In the genomic region with DNA sequence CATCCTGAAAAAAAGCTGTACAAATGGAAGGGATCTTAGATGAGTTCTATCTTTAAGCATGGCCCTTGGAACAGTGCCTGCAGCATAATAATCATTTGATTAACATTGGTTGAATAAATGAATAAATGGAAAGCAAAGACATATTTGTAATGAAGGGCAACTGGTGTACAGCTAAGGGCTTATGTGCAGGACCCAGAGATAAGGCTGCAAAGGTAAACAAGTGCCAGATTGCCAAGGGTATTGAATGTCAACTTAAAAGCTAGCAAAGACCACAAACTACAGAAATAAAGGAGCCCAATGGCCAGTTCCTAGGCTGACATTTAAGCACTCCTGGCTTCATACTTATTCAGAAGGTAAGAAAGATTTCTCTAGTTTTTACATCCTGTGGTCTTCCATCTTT, we compare ENCODE assay signal across 17 cellular contexts. TPM values are rescaled to one million over a fixed set of nuclear protein-coding genes. Genes with fewer than 3 reads are reported as not detected.
DNase-seq lines count a peak whose midpoint lies in the region; ATAC-seq, FAIRE-seq and TF ChIP-seq lines count a peak whose summit lies in the region.
"Had no signal": no experiment of that assay in that cellular context is flagged by ENCODE, and none has a peak within 500 bp of the region (broad histone marks: within the 10 kb centered on the region; RNA-seq: fewer than 3 reads in every experiment).

No MANE protein-coding gene starts in this region.

- H3K9me3 ChIP-seq in left ventricle myocardium inferior (replicated peaks) (no peaks in the 10 kb centered on the region), DOHH2 (ENCODE audit: control insufficient read depth, insufficient read depth, low read length) (no peaks in the 10 kb centered on the region)
- H3K9me3 ChIP-seq: SJSA1 had no signal

- peaks cover 55% of the 10 kb centered on the region for H3K36me3 Mint-ChIP-seq in stimulated activated memory B cell treated with anti-CD40 and anti-IgM and Interleukin-4, amounts not matched to agents 10 μg/mL and 1 μg/mL and 100 μg/mL, for 72 hours
- peaks cover 72% of the 10 kb centered on the region for H3K36me3 Mint-ChIP-seq in effector memory CD8-positive, alpha-beta T cell (ENCODE audit: insufficient read depth)

- no peaks in the 10 kb centered on the region for H3K9me2 ChIP-seq in DOHH2 (replicated peaks; ENCODE audit: control insufficient read depth, low read length)

- no peak overlapping the region for H3K4me3 ChIP-seq in left ventricle myocardium inferior
- H3K4me3 ChIP-seq in DOHH2 (ENCODE audit: low read length), result no peak overlapping the region
- H3K4me3 ChIP-seq: GM23338, SJSA1 had no signal

- peak overlapping the region; percentile 72 for H3K27ac Mint-ChIP-seq in stimulated activated memory B cell treated with anti-CD40 and anti-IgM and Interleukin-4, amounts not matched to agents 10 μg/mL and 1 μg/mL and 100 μg/mL, for 72 hours
- H3K27ac Mint-ChIP-seq in effector memory CD8-positive, alpha-beta T cell, result peak overlapping the region in 1 of 2 donors; percentile 44
- H3K27ac Mint-ChIP-seq: B cell, GM23338 had no signal

- no peaks in the 10 kb centered on the region for H3K27me3 Mint-ChIP-seq in stimulated activated memory B cell treated with anti-CD40 and anti-IgM and Interleukin-4, amounts not matched to agents 10 μg/mL and 1 μg/mL and 100 μg/mL, for 72 hours
- H3K27me3 Mint-ChIP-seq in effector memory CD8-positive, alpha-beta T cell, result no peaks in the 10 kb centered on the region
- H3K27me3 Mint-ChIP-seq: B cell; CD4-positive, alpha-beta T cell had no signal

- peaks cover 32% of the 10 kb centered on the region for H3K4me1 Mint-ChIP-seq in stimulated activated memory B cell treated with anti-CD40 and anti-IgM and Interleukin-4, amounts not matched to agents 10 μg/mL and 1 μg/mL and 100 μg/mL, for 72 hours
- H3K4me1 Mint-ChIP-seq in effector memory CD8-positive, alpha-beta T cell (ENCODE audit: low read depth in 2 of 2), result peaks cover 15 to 23% of the 10 kb centered on the region in 2 donors
- H3K4me1 Mint-ChIP-seq: GM23338 had no signal

- H3K4me2 ChIP-seq in DOHH2 (ENCODE audit: low read length), result peak overlapping the region; percentile 3
- H3K4me2 ChIP-seq: GM23338 had no signal

- H3K27ac ChIP-seq in left ventricle myocardium inferior (replicated peaks) (peak overlapping the region; percentile 0), DOHH2 (ENCODE audit: low read depth, low read length) (no peak overlapping the region)
- H3K27ac ChIP-seq: SJSA1 had no signal

- H3F3A ChIP-seq in DOHH2 (ENCODE audit: control insufficient read depth, insufficient read depth), result no peaks in the 10 kb centered on the region

- TF ChIP-seq CTCF in left ventricle myocardium inferior (IDR thresholded peaks at IDR 0.05; ENCODE audit: borderline replicate concordance) (no peak), DOHH2 (IDR thresholded peaks at IDR 0.05; ENCODE audit: low read depth, low read length, poor library complexity, severe bottlenecking) (no peak)

- intact Hi-C loops in left ventricle myocardium inferior (cut with micrococcal nuclease), result no loop called here
- intact Hi-C loops in cardiac septum (cut with DNase I), result no loop called here

- DNase-seq in left ventricle myocardium inferior, result no peak
- no peak for DNase-seq in cardiac septum (ENCODE audit: low spot score)
- DNase-seq in effector memory CD8-positive, alpha-beta T cell, result no peak
- DNase-seq: CD4-positive, alpha-beta T cell; KBM-7; NCI-H1436; NCI-H2029; NCI-H82; PC-3 had no signal

- peaks cover 75% of the 10 kb centered on the region for H3K79me2 ChIP-seq in DOHH2 (ENCODE audit: control insufficient read depth, low read length)

- H3K36me3 ChIP-seq in left ventricle myocardium inferior (peaks cover 62% of the 10 kb centered on the region), DOHH2 (ENCODE audit: control insufficient read depth, low read length) (peaks cover 80% of the 10 kb centered on the region)

- no peaks in the 10 kb centered on the region for H3K27me3 ChIP-seq in left ventricle myocardium inferior (ENCODE audit: low read depth)
- no peaks in the 10 kb centered on the region for H3K27me3 ChIP-seq in DOHH2 (ENCODE audit: control insufficient read depth, low read length)
- H3K27me3 ChIP-seq: SJSA1 had no signal

- H3K4me1 ChIP-seq in left ventricle myocardium inferior (peaks cover 30% of the 10 kb centered on the region), DOHH2 (ENCODE audit: control insufficient read depth, low read length) (peaks cover 30% of the 10 kb centered on the region)
- H3K4me1 ChIP-seq: SJSA1 had no signal

- peaks cover 8% of the 10 kb centered on the region; the same call in 1 of the 2 replicates for H4K20me1 ChIP-seq in DOHH2 (ENCODE audit: control insufficient read depth, insufficient read depth, low read depth, low read length)

- ATAC-seq in stimulated activated memory B cell treated with anti-CD40 and anti-IgM and Interleukin-4, amounts not matched to agents 10 μg/mL and 1 μg/mL and 100 μg/mL, for 72 hours, result no peak
- no peak for ATAC-seq in effector memory CD8-positive, alpha-beta T cell (replicated peaks)
- no peak for ATAC-seq in HG02610 (IDR thresholded peaks at IDR 0.05; ENCODE audit: unreplicated experiment)
- ATAC-seq: GM23338, PC-3 had no signal

- no peak overlapping the region for H3K4me3 Mint-ChIP-seq in stimulated activated memory B cell treated with anti-CD40 and anti-IgM and Interleukin-4, amounts not matched to agents 10 μg/mL and 1 μg/mL and 100 μg/mL, for 72 hours
- H3K4me3 Mint-ChIP-seq in effector memory CD8-positive, alpha-beta T cell, result no peak overlapping the region
- H3K4me3 Mint-ChIP-seq: B cell; CD4-positive, alpha-beta T cell; GM23338 had no signal

- peak; percentile 79 for FAIRE-seq in islet of Langerhans (lab: Jason Lieb, UNC)
- FAIRE-seq: GM12892 had no signal

- H3K9me3 Mint-ChIP-seq in stimulated activated memory B cell treated with anti-CD40 and anti-IgM and Interleukin-4, amounts not matched to agents 10 μg/mL and 1 μg/mL and 100 μg/mL, for 72 hours, result no peaks in the 10 kb centered on the region
- no peaks in the 10 kb centered on the region for H3K9me3 Mint-ChIP-seq in effector memory CD8-positive, alpha-beta T cell
- H3K9me3 Mint-ChIP-seq: CD4-positive, alpha-beta T cell; GM23338 had no signal

RNA-seq across cellular contexts. Expression of a gene that starts 19.4 kb away (rescaled TPM):
- total RNA-seq in left ventricle myocardium inferior, result 288 TPM
- total RNA-seq in cardiac septum, result 239 TPM

RNA-seq across cellular contexts. Expression of a gene that starts 23.4 kb away (rescaled TPM):
- total RNA-seq in left ventricle myocardium inferior (111 TPM), cardiac septum (94.9 TPM)
